Comparison of ENCODE assay signal across 12 cellular contexts in genomic region chr3:17182158-17182557, GRCh38.
DNase-seq lines count a peak whose midpoint lies in the region; ATAC-seq and TF ChIP-seq lines count a peak whose summit lies in the region.
"Had no signal": no experiment of that assay in that cellular context is flagged by ENCODE, and none has a peak within 500 bp of the region (broad histone marks: within the 10 kb centered on the region; RNA-seq: fewer than 3 reads in every experiment).

No MANE protein-coding gene starts in this region.

- peaks cover 2% of the 10 kb centered on the region for H3K36me3 Mint-ChIP-seq in central memory CD8-positive, alpha-beta T cell (ENCODE audit: insufficient read depth)

- H3K4me3 Mint-ChIP-seq in central memory CD8-positive, alpha-beta T cell: peak overlapping the region; percentile 18
- H3K4me3 Mint-ChIP-seq: CD8-positive, alpha-beta T cell had no signal

- H3K9me3 Mint-ChIP-seq in central memory CD8-positive, alpha-beta T cell: no peaks in the 10 kb centered on the region
- H3K9me3 Mint-ChIP-seq: CD8-positive, alpha-beta T cell had no signal

- ATAC-seq in GM18498 (IDR thresholded peaks at IDR 0.05; ENCODE audit: unreplicated experiment) (peak; percentile 61), GM21367 (IDR thresholded peaks at IDR 0.05; ENCODE audit: unreplicated experiment) (peak; percentile 54), HG03159 (IDR thresholded peaks at IDR 0.05; ENCODE audit: unreplicated experiment) (peak; percentile 65), SK-N-SH treated with all-trans-retinoic acid at 6 μM for 48 hours (no peak)
- no peak for ATAC-seq in central memory CD8-positive, alpha-beta T cell (replicated peaks; ENCODE audit: extremely low read depth, poor library complexity, severe bottlenecking)
- ATAC-seq: CD8-positive, alpha-beta T cell; K562 had no signal

- peak overlapping the region; percentile 49 for H3K27ac Mint-ChIP-seq in central memory CD8-positive, alpha-beta T cell (ENCODE audit: low read depth)
- H3K27ac Mint-ChIP-seq: CD8-positive, alpha-beta T cell had no signal

- no peaks in the 10 kb centered on the region for H3K27me3 Mint-ChIP-seq in central memory CD8-positive, alpha-beta T cell

- no peak for DNase-seq in central memory CD8-positive, alpha-beta T cell (ENCODE audit: low spot score in 2 of 2)
- no peak for DNase-seq in Ammon's horn (ENCODE audit: low spot score)
- no peak for DNase-seq in DMS153 (lab: John Stamatoyannopoulos, UW)
- no peak for DNase-seq in NCI-H1694 treated with DMSO at 0.1 percent for 48 hours (lab: John Stamatoyannopoulos, UW)
- DNase-seq: CD8-positive, alpha-beta T cell; left ventricle myocardium inferior; small intestine had no signal

- peaks cover 27% of the 10 kb centered on the region for H3K4me1 Mint-ChIP-seq in central memory CD8-positive, alpha-beta T cell

TF ChIP-seq in SK-N-SH treated with all-trans-retinoic acid at 6 μM for 48 hours, 23 proteins besides CTCF, POLR2A, EP300 and RAD21:
- no peak for TF ChIP-seq CSDC2 (CRISPR knock-in tag; IDR thresholded peaks at IDR 0.05)
- TF ChIP-seq GLIS3 (CRISPR knock-in tag; IDR thresholded peaks at IDR 0.05): no peak
- no peak for TF ChIP-seq BACH2 (CRISPR knock-in tag; IDR thresholded peaks at IDR 0.05; ENCODE audit: borderline replicate concordance)
- TF ChIP-seq ZFP30 (CRISPR knock-in tag; IDR thresholded peaks at IDR 0.05): no peak
- no peak for TF ChIP-seq ESRRG (CRISPR knock-in tag; IDR thresholded peaks at IDR 0.05)
- no peak for TF ChIP-seq POU6F1 (CRISPR knock-in tag; IDR thresholded peaks at IDR 0.05; ENCODE audit: borderline replicate concordance, low read depth)
- TF ChIP-seq ZC3H10 (CRISPR knock-in tag; IDR thresholded peaks at IDR 0.05): no peak
- no peak for TF ChIP-seq PPARA (CRISPR knock-in tag; IDR thresholded peaks at IDR 0.05; ENCODE audit: borderline replicate concordance)
- no peak for TF ChIP-seq SNAI2 (CRISPR knock-in tag; IDR thresholded peaks at IDR 0.05)
- no peak for TF ChIP-seq PATZ1 (CRISPR knock-in tag; IDR thresholded peaks at IDR 0.05; ENCODE audit: borderline replicate concordance)
- no peak for TF ChIP-seq TSHZ2 (CRISPR knock-in tag; IDR thresholded peaks at IDR 0.05)
- no peak for TF ChIP-seq CREB5 (CRISPR knock-in tag; IDR thresholded peaks at IDR 0.05; ENCODE audit: low read depth)
- TF ChIP-seq ZNF70 (CRISPR knock-in tag; IDR thresholded peaks at IDR 0.05): no peak
- no peak for TF ChIP-seq TCF4 (CRISPR knock-in tag; IDR thresholded peaks at IDR 0.05; ENCODE audit: borderline replicate concordance)
- no peak for TF ChIP-seq ZFP3 (CRISPR knock-in tag; IDR thresholded peaks at IDR 0.05)
- TF ChIP-seq CSRNP3 (CRISPR knock-in tag; IDR thresholded peaks at IDR 0.05): no peak
- TF ChIP-seq RARB (CRISPR knock-in tag; IDR thresholded peaks at IDR 0.05): no peak
- no peak for TF ChIP-seq ZNF565 (CRISPR knock-in tag; conservative IDR thresholded peaks at IDR 0.05; ENCODE audit: low read depth)
- no peak for TF ChIP-seq ISL1 (CRISPR knock-in tag; IDR thresholded peaks at IDR 0.05)
- TF ChIP-seq ZNF8 (CRISPR knock-in tag; IDR thresholded peaks at IDR 0.05): no peak

Comparison
In these comparisons a context has a peak if more than half of its experiments do, and no peak if none do; other contexts are left out.
1. ATAC-seq: peak in GM18498 (single experiment), GM21367 (single experiment) and HG03159 (single experiment); none in central memory CD8-positive, alpha-beta T cell (single experiment) and SK-N-SH treated with all-trans-retinoic acid at 6 μM for 48 hours (single experiment).